12 cellular contexts compared by ENCODE assay signal in the genomic region with DNA sequence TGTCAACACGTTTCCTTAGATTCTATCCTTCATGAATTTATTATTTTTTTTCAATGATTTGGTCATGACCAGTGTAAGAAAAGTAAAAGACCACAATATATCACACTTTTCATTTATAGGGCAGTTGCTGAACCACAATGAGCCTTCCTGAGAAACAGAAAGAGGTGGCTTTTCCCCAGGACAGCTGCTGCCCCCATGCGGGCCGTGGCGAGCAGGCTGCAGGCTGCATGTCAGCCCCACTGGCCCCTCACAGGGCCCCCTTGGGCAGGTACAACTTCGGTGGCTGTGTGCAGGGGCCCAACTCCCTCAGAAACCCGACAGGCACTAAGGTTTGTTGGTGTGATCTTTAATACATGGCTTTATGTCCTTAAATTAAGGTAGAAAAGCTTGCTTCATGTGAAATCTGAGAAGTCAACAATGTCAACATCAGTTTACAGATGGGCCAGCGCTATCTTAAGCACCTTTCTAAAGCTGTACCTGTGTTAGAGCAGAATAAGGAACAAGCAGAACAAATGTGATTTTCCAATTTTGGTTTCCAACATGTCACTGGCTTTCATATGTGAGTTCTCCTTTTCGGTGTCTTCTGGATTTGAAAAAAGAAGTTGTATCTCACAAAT. TPM values are rescaled to one million over a fixed set of nuclear protein-coding genes. Genes with fewer than 3 reads are reported as not detected.
DNase-seq lines count a peak whose midpoint lies in the region; ATAC-seq, FAIRE-seq and TF ChIP-seq lines count a peak whose summit lies in the region.
"Had no signal": no experiment of that assay in that cellular context is flagged by ENCODE, and none has a peak within 500 bp of the region (broad histone marks: within the 10 kb centered on the region; RNA-seq: fewer than 3 reads in every experiment).

No MANE protein-coding gene starts in this region.

- RAD21 ChIA-PET in GM12878 (lab: Charles Lee; ENCODE audit: unreplicated experiment): no interaction called here

- no peak overlapping the region for H3K4me2 ChIP-seq in GM12878 (ENCODE audit: control insufficient read depth, insufficient read depth)

- H4K20me1 ChIP-seq in GM12878 (ENCODE audit: control insufficient read depth, insufficient read depth): no peaks in the 10 kb centered on the region

- TF ChIP-seq POLR2A in GM12878 (IDR thresholded peaks at IDR 0.05; ENCODE audit: low read depth, low read length): no peak

- no peaks in the 10 kb centered on the region for H3K79me2 ChIP-seq in GM12878 (ENCODE audit: control insufficient read depth, insufficient read depth, low read length)

- FAIRE-seq in GM12878 (lab: Jason Lieb, UNC): no peak
- FAIRE-seq: RCC 7860 had no signal

- TF ChIP-seq EP300 in GM12878 (IDR thresholded peaks at IDR 0.05; ENCODE audit: borderline replicate concordance in 1 of 2, control insufficient read depth in 1 of 2, low read depth in 2 of 2, low read length in 2 of 2): no peak

- TF ChIP-seq CTCF in BJ (IDR thresholded peaks at IDR 0.05; ENCODE audit: insufficient read depth, low read depth, low read length): peak; percentile 40
- TF ChIP-seq CTCF in GM12878 (IDR thresholded peaks at IDR 0.05 in 2 of 3, conservative IDR thresholded peaks at IDR 0.05 in 1 of 3; ENCODE audit: control insufficient read depth in 2 of 3, extremely low read depth in 1 of 3, insufficient read depth in 1 of 3, low read depth in 3 of 3, low read length in 3 of 3): peak; percentile 4 to 55 (median 53); a peak in 4 of 6 replicates
- peak; percentile 58 for TF ChIP-seq CTCF in kidney epithelial cell (IDR thresholded peaks at IDR 0.05; ENCODE audit: insufficient read depth, low read length, poor library complexity, severe bottlenecking)
- TF ChIP-seq CTCF in lower lobe of right lung (IDR thresholded peaks at IDR 0.05): no peak

- no TSS peak for BruUV-seq in GM12878 (replicated peaks; lab: Mats Ljungman, UMichigan)

- intact Hi-C loops in GM12878 (cut with micrococcal nuclease; ENCODE audit: unreplicated experiment): loop anchor here (1.0 kb wide), 1 partner anchor 146 kb away; no protein-coding TSS in a partner anchor
- intact Hi-C loops in lower lobe of right lung (cut with DNase I): no loop called here

- no peaks in the 10 kb centered on the region for H3K36me3 ChIP-seq in BJ (ENCODE audit: control insufficient read depth, insufficient read depth, low read length)
- no peaks in the 10 kb centered on the region for H3K36me3 ChIP-seq in GM12878 (ENCODE audit: control insufficient read depth in 2 of 2, insufficient read depth in 2 of 2, low read length in 1 of 2)
- H3K36me3 ChIP-seq in kidney epithelial cell (ENCODE audit: control insufficient read depth, insufficient read depth, low read length): no peaks in the 10 kb centered on the region
- H3K36me3 ChIP-seq in lower lobe of right lung: peaks cover 12% of the 10 kb centered on the region
- H3K36me3 ChIP-seq: HAP-1 had no signal

- H3K27ac ChIP-seq in GM12878 (ENCODE audit: control insufficient read depth, insufficient read depth): no peak overlapping the region
- no peak overlapping the region for H3K27ac ChIP-seq in lower lobe of right lung
- H3K27ac ChIP-seq: skin epidermis had no signal

- no peak overlapping the region for H2AFZ ChIP-seq in GM12878 (ENCODE audit: control insufficient read depth, low read depth, low read length)

- TF ChIP-seq RAD21 in GM12878 (IDR thresholded peaks at IDR 0.05; ENCODE audit: insufficient read depth, low read depth, low read length): peak; percentile 37; the same call in 1 of the 2 replicates

- H3K9me3 ChIP-seq in GM12878 (replicated peaks; ENCODE audit: control insufficient read depth, insufficient read depth, low read length) (no peaks in the 10 kb centered on the region), lower lobe of right lung (no peaks in the 10 kb centered on the region)
- H3K9me3 ChIP-seq: HAP-1 had no signal

- POLR2A ChIA-PET in BJ (lab: Charles Lee): no interaction called here
- POLR2A ChIA-PET in HEK293T (lab: Yijun Ruan, JAX): interaction anchor here (1.2 kb wide), 1 partner anchor 17 kb away, joined by 3 read pairs; no protein-coding TSS in a partner anchor
- POLR2A ChIA-PET in GM12878 (lab: Charles Lee): no interaction called here

- DNase-seq in BJ (ENCODE audit: low read depth): no peak
- peak; percentile 44 for DNase-seq in HEK293T (ENCODE audit: extremely low spot score)
- DNase-seq in GM12878 (ENCODE audit: low read depth, low spot score): no peak
- no peak for DNase-seq in kidney epithelial cell (ENCODE audit: low read depth)
- no peak for DNase-seq in T-helper 2 cell
- no peak for DNase-seq in lower lobe of right lung
- DNase-seq in stimulated activated CD4-positive, alpha-beta T cell treated with anti-CD3 and anti-CD28 coated beads, Interleukin-1b, Interleukin-23, amount 100 ng/mL, for 48 hours: no peak
- DNase-seq: NCI-H1092 treated with DMSO at 0.1 percent for 48 hours had no signal

- CTCF ChIA-PET in BJ (lab: Yijun Ruan, JAX): interaction anchor here (0.8 kb wide), 1 partner anchor 9 kb away, joined by 4 read pairs; no protein-coding TSS in a partner anchor
- CTCF ChIA-PET in HEK293T (lab: Yijun Ruan, JAX): interaction anchor here (0.7 kb wide), 1 partner anchor 148 kb away, joined by 4 read pairs; no protein-coding TSS in a partner anchor
- CTCF ChIA-PET in GM12878 (lab: Yijun Ruan, JAX): interaction anchor here (0.7 to 1.3 kb wide), 4 partner anchors 19 to 145 kb away, joined by 3 to 4 read pairs (median 3); no protein-coding TSS in a partner anchor

- H3K9ac ChIP-seq in GM12878 (ENCODE audit: control insufficient read depth, insufficient read depth, low read length): no peak overlapping the region

- in situ Hi-C loops in GM12878 (cut with MboI): no loop called here

- no peak overlapping the region for H3K4me3 ChIP-seq in BJ (ENCODE audit: low read depth, low read length)
- H3K4me3 ChIP-seq in GM12878: no peak overlapping the region
- no peak overlapping the region for H3K4me3 ChIP-seq in kidney epithelial cell (ENCODE audit: low read depth, low read length)
- no peak overlapping the region for H3K4me3 ChIP-seq in lower lobe of right lung
- H3K4me3 ChIP-seq: HAP-1, skin epidermis had no signal

- H3K4me1 ChIP-seq in GM12878 (ENCODE audit: control insufficient read depth, insufficient read depth, low read length) (no peaks in the 10 kb centered on the region), lower lobe of right lung (no peaks in the 10 kb centered on the region)
- H3K4me1 ChIP-seq: HAP-1 had no signal

- SMC1A ChIA-PET in GM12878 (lab: Charles Lee; ENCODE audit: uncharacterized antibody, unreplicated experiment): interaction anchor here (1.3 kb wide), 1 partner anchor 145 kb away, joined by 3 read pairs; no protein-coding TSS in a partner anchor

- WGBS in GM12878 (ENCODE audit: insufficient coverage, insufficient replicate concordance, low lambda C conversion rate, missing lambda C conversion rate): 23% methylated on average over 8 of the region's 8 CpGs

- ATAC-seq in GM12878 (peak; percentile 80), lower lobe of right lung (no peak), HG03039 (IDR thresholded peaks at IDR 0.05; ENCODE audit: unreplicated experiment) (no peak)

- H3K27me3 ChIP-seq in BJ (ENCODE audit: control insufficient read depth, insufficient read depth, low read length): no peaks in the 10 kb centered on the region
- peaks cover 0 to 3% of the 10 kb centered on the region in 2 experiments; a peak in 1 of 4 replicates for H3K27me3 ChIP-seq in GM12878 (replicated peaks in 1 of 2; ENCODE audit: control insufficient read depth in 2 of 2, insufficient read depth in 2 of 2, low read length in 1 of 2)
- no peaks in the 10 kb centered on the region for H3K27me3 ChIP-seq in kidney epithelial cell (ENCODE audit: control insufficient read depth, insufficient read depth, low read length)
- no peaks in the 10 kb centered on the region for H3K27me3 ChIP-seq in lower lobe of right lung (ENCODE audit: low read depth)

TF ChIP-seq in HEK293T, 16 proteins besides CTCF, POLR2A, EP300 and RAD21 (continues in another document):
- TF ChIP-seq FOXA1 (IDR thresholded peaks at IDR 0.05): no peak

TF ChIP-seq in GM12878, 131 proteins besides CTCF, POLR2A, EP300 and RAD21 (continues in another document):
- TF ChIP-seq SMC3 (IDR thresholded peaks at IDR 0.05; ENCODE audit: borderline replicate concordance, low read length): peak; percentile 41; the same call in 1 of the 2 replicates

RNA-seq across cellular contexts. Expression of gene BEND7, which starts 10.6 kb away (rescaled TPM):
- polyA plus RNA-seq in BJ (2011; rRNA removed) (4.5 and 4.6 TPM in 2 replicates), GM12878 (2011; rRNA removed) (not detected in 2 replicates), GM12878 (2014; fragmentation: Illumina TruSeq; extraction: Trizol) (not detected in 2 replicates), GM12878 (2014; fragmentation: Nextera tagmentation; extraction: Ambion mirVana) (not detected), GM12878 (2014; rRNA removed) (not detected in 2 replicates), GM12878 (2016; fragmentation: Nextera tagmentation; extraction: Ambion mirVana) (not detected)
- 1.9 and 2.4 TPM in 2 replicates for polyA minus RNA-seq in BJ (2011; rRNA and poly(A)+ RNA removed)
- total RNA-seq in GM12878 (2013; cell fraction: nucleolus; rRNA removed): not detected in 2 replicates
- total RNA-seq in GM12878 (2014; rRNA removed) (not detected in 2 replicates), GM12878 (2014; rRNA removed; fragmentation: Illumina TruSeq; extraction: Trizol) (not detected in 2 replicates), GM12878 (2021) (0.13 TPM in 1 of 2 replicates, not detected in the other), kidney epithelial cell (26.2 and 31.5 TPM in 2 replicates), lower lobe of right lung (16.9 TPM)
- polyA plus RNA-seq in GM12878 (2011; ENCODE audit: low read depth): not detected
- polyA plus RNA-seq in GM12878 (2011; cell fraction: cytosol; rRNA removed): not detected in 2 replicates
- not detected in 2 replicates for polyA plus RNA-seq in GM12878 (2011; cell fraction: nucleus; rRNA removed)
- 0.21 TPM in 1 of 2 replicates, not detected in the other for polyA plus RNA-seq in GM12878 (2012)
- not detected in 2 replicates for polyA minus RNA-seq in GM12878 (2011; rRNA and poly(A)+ RNA removed)
- not detected in 2 replicates for polyA minus RNA-seq in GM12878 (2011; cell fraction: cytosol; rRNA and poly(A)+ RNA removed)
- polyA minus RNA-seq in GM12878 (2011; cell fraction: nucleus; rRNA and poly(A)+ RNA removed): not detected in 2 replicates

Comparison
In these comparisons a context has a peak if more than half of its experiments do, and no peak if none do; other contexts are left out.
1. RNA of gene BEND7, which starts 10.6 kb away (total RNA-seq): 26.2 to 31.5 TPM in kidney epithelial cell and 16.9 TPM in lower lobe of right lung (single experiment); 0.13 TPM in GM12878; every median in the first group is over 10 times any median in the second.